8 cellular contexts compared by ENCODE assay signal in the genomic region with DNA sequence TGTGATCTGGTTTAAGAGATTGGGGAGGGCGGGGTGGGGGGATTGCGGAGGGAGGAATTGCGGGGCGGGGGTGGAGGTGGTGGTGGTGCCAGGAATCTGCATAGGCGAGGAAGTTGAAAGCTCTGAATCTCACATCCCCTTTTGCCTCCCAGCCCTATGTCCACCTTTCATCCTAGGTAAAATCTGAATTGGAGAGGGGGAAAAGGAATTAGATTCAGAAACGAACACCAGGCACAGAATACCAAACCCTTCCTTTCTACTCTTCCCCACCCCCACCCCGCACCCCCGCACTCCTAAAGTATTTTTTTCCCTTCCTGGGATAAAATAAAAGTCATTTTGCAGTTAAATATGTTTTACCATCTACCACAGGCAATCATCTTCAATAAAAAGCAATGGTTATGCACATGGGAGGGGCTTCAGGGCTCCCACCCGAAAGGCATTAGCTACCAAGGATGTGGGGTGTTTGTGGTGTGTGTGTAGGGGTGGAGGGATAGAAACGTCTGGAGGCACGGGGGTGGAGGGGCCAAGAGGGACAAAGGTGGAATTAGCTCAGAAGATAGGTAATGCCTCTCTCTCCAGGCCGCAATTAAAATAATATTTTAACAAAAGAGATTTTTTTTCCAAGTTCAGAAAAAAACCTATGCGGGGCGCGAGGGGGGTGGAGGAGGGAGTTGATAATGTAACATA. TPM values are rescaled to one million over a fixed set of nuclear protein-coding genes. Genes with fewer than 3 reads are reported as not detected.
DNase-seq lines count a peak whose midpoint lies in the region; TF ChIP-seq lines count a peak whose summit lies in the region.

No MANE protein-coding gene starts in this region.

- POLR2A ChIA-PET in CD4-positive, alpha-beta memory T cell (lab: Charles Lee; ENCODE audit: partially characterized antibody): no interaction called here

- peak overlapping the region in 1 of 7 donors; percentile 42 for H3K27ac Mint-ChIP-seq in CD4-positive, alpha-beta memory T cell
- H3K27ac Mint-ChIP-seq in nephron progenitor cell: peak overlapping the region; percentile 58

- no peaks in the 10 kb centered on the region for H3K9me3 ChIP-seq in CD4-positive, alpha-beta memory T cell (ENCODE audit: control insufficient read depth in 1 of 2, low read length in 2 of 2)
- H3K9me3 ChIP-seq in MG63: no peaks in the 10 kb centered on the region

- peaks cover 54 to 57% of the 10 kb centered on the region in 2 donors for H3K27me3 Mint-ChIP-seq in CD4-positive, alpha-beta memory T cell
- H3K27me3 Mint-ChIP-seq in nephron progenitor cell (ENCODE audit: low read depth, poor library complexity): no peaks in the 10 kb centered on the region

- peaks cover 29% of the 10 kb centered on the region for H3K4me1 ChIP-seq in CD4-positive, alpha-beta memory T cell (ENCODE audit: insufficient read depth, low read length)

- no peak overlapping the region for H3K4me3 ChIP-seq in CD4-positive, alpha-beta memory T cell (ENCODE audit: low read length in 2 of 2)
- peak overlapping the region; percentile 37 for H3K4me3 ChIP-seq in MG63

- DNase-seq in CD4-positive, alpha-beta memory T cell: no peak
- DNase-seq in MG63 (no peak), nephron progenitor cell (no peak), Ammon's horn (ENCODE audit: low spot score) (no peak), GM19240 (ENCODE audit: insufficient read length, low spot score) (no peak), RPMI8226 (no peak)
- no peak for DNase-seq in central memory CD4-positive, alpha-beta T cell

- intact Hi-C loops in CD4-positive, alpha-beta memory T cell (cut with micrococcal nuclease): no loop called here

- no peak for TF ChIP-seq CTCF in nephron progenitor cell (IDR thresholded peaks at IDR 0.05)

- H3K4me1 Mint-ChIP-seq in CD4-positive, alpha-beta memory T cell: peaks cover 16 to 35% (median 24%) of the 10 kb centered on the region in 4 donors
- H3K4me1 Mint-ChIP-seq in nephron progenitor cell: peaks cover 60% of the 10 kb centered on the region

- no peaks in the 10 kb centered on the region for H3K36me3 Mint-ChIP-seq in CD4-positive, alpha-beta memory T cell
- peaks cover 14% of the 10 kb centered on the region for H3K36me3 Mint-ChIP-seq in nephron progenitor cell (ENCODE audit: low read depth)

- no peak overlapping the region for H3K27ac ChIP-seq in CD4-positive, alpha-beta memory T cell (ENCODE audit: low read depth, low read length)
- peak overlapping the region; percentile 60 for H3K27ac ChIP-seq in cingulate gyrus (ENCODE audit: low read depth, low read length)

- peaks cover 16% of the 10 kb centered on the region for H3K27me3 ChIP-seq in CD4-positive, alpha-beta memory T cell (ENCODE audit: insufficient read depth, low read length)
- H3K27me3 ChIP-seq in MG63: peaks cover 15% of the 10 kb centered on the region

- H3K9me3 Mint-ChIP-seq in CD4-positive, alpha-beta memory T cell: peaks cover 0 to 2% (median 0%) of the 10 kb centered on the region in 8 donors
- no peaks in the 10 kb centered on the region for H3K9me3 Mint-ChIP-seq in nephron progenitor cell

- CTCF ChIA-PET in CD4-positive, alpha-beta memory T cell (lab: Charles Lee; ENCODE audit: partially characterized antibody): interaction anchor here (1.6 to 2.0 kb wide), 2 partner anchors 11 to 1019 kb away, joined by 6 to 8 read pairs; no protein-coding TSS in a partner anchor

- no peaks in the 10 kb centered on the region for H3K36me3 ChIP-seq in CD4-positive, alpha-beta memory T cell (ENCODE audit: insufficient read depth, low read length)
- no peaks in the 10 kb centered on the region for H3K36me3 ChIP-seq in MG63

- peak overlapping the region; percentile 14 to 85 (median 61) for H3K4me3 Mint-ChIP-seq in CD4-positive, alpha-beta memory T cell
- peak overlapping the region; percentile 91 for H3K4me3 Mint-ChIP-seq in nephron progenitor cell

RNA-seq across cellular contexts. Expression of a gene that starts 1.8 kb away (rescaled TPM):
- total RNA-seq in CD4-positive, alpha-beta memory T cell: under 1 TPM in 1 of 2 experiments, not detected in 1; 0.23 TPM
- polyA plus RNA-seq in CD4-positive, alpha-beta memory T cell: not detected
- total RNA-seq in MG63 (2014; rRNA removed; shearing (Covaris generic); ENCODE audit: low replicate concordance): 1.8 and 3.8 TPM in 2 replicates
